Comparison of ENCODE assay signal across 1 cellular context in the genomic region with DNA sequence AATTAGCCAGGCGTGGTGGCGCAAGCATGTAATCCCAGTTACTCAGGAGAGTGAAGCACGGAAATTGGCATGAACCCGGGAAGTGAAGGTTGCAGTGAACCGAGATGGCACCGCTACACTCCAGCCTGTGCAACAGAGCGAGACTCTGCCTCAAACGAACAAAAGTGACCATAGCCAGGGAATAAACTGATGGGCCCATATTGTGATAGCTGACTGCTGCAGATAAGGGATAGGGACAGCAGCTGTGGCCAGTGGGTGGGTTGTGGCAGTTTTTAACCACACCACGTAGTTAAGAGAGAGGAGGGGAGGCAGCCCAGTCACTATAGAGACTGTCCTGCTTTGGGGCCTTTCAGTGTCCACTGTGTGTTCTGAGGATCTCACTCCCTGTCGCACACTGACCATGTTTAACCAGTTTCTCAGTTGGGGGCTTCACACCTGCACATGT.
TF ChIP-seq lines count a peak whose summit lies in the region.

No MANE protein-coding gene starts in this region.

TF ChIP-seq in IMR-90, 13 proteins besides CTCF, POLR2A, EP300 and RAD21 (continued from another document):
- TF ChIP-seq, protein P1, sequence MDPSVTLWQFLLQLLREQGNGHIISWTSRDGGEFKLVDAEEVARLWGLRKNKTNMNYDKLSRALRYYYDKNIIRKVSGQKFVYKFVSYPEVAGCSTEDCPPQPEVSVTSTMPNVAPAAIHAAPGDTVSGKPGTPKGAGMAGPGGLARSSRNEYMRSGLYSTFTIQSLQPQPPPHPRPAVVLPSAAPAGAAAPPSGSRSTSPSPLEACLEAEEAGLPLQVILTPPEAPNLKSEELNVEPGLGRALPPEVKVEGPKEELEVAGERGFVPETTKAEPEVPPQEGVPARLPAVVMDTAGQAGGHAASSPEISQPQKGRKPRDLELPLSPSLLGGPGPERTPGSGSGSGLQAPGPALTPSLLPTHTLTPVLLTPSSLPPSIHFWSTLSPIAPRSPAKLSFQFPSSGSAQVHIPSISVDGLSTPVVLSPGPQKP (IDR thresholded peaks at IDR 0.05; ENCODE audit: borderline replicate concordance, low read depth, low read length): no peak
- no peak for TF ChIP-seq CHD1 (IDR thresholded peaks at IDR 0.05; ENCODE audit: low read depth, low read length)
- TF ChIP-seq RCOR1 (IDR thresholded peaks at IDR 0.05; ENCODE audit: insufficient replicate concordance, low read length): no peak
- TF ChIP-seq MAZ (IDR thresholded peaks at IDR 0.05; ENCODE audit: borderline replicate concordance, low read depth, low read length): no peak
- no peak for TF ChIP-seq BHLHE40 (IDR thresholded peaks at IDR 0.05; ENCODE audit: low read depth, low read length)
- TF ChIP-seq CEBPB (IDR thresholded peaks at IDR 0.05; ENCODE audit: low read depth, low read length): no peak
- no peak for TF ChIP-seq SMC3 (IDR thresholded peaks at IDR 0.05; ENCODE audit: low read depth, low read length)
